ENCODE assay signal across 13 cellular contexts in the genomic region with DNA sequence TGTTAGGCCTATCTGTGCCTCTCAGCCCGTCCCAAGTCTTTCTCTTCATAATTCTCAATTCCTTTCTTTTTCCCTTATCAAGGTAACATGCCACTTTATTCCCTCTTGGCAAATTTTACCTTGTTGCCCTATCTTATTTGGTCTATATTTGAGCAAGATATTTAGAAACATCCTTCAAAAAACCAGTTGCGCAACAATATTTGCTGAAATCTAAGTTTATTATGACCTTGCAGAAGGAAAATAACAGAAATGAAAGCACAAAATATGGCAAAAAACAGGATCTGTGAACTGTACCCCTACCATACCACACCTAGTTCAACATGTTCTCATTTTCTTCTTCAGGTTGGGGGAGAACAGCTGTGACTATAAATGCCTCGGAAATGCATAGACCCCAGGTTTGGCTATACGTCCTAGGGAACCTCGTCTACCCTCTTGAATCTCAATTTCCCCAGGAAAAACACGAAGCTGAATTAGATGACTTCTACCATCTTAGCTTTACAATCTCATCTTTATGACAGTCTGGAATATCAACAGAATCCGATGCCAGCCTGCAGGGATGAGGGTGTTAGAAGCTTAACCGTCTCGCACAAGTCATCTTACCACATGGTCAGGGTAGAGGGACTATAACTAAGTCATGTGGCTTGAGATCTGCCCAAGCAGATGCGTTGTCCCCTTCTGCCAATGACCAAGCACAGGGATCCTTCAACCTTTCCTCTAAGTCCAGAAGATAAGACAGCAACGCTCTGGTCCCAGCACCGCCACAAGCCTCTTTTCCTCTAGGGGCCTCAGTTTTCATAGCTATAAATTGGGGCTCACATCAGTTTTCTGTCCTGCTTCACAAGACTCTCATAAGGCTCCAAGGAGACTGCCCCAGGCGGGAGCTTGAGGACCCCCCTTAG. TPM values are rescaled to one million over a fixed set of nuclear protein-coding genes. Genes with fewer than 3 reads are reported as not detected.
DNase-seq lines count a peak whose midpoint lies in the region; ATAC-seq and TF ChIP-seq lines count a peak whose summit lies in the region.
"Had no signal": no experiment of that assay in that cellular context is flagged by ENCODE, and none has a peak within 500 bp of the region (broad histone marks: within the 10 kb centered on the region; RNA-seq: fewer than 3 reads in every experiment).

No MANE protein-coding gene starts in this region.

- no peak for TF ChIP-seq RAD21 in Ishikawa (IDR thresholded peaks at IDR 0.05; ENCODE audit: low read depth)

- H3K27ac ChIP-seq in CD8-positive, alpha-beta T cell (ENCODE audit: low read depth, low read length) = peak overlapping the region; percentile 73
- H3K27ac ChIP-seq in dorsolateral prefrontal cortex (peak overlapping the region in 27 of 59 donors; percentile 7 to 88 (median 69)), parathyroid adenoma (no peak overlapping the region), caudate nucleus (ENCODE audit: low read depth, low read length) (no peak overlapping the region)

- ATAC-seq in CD8-positive, alpha-beta T cell = no peak

- no peaks in the 10 kb centered on the region for H3K79me2 ChIP-seq in parathyroid adenoma

- peaks cover 64% of the 10 kb centered on the region for H3K36me3 Mint-ChIP-seq in CD8-positive, alpha-beta T cell
- H3K36me3 Mint-ChIP-seq in nephron progenitor cell (ENCODE audit: low read depth) = no peaks in the 10 kb centered on the region

- H3K4me2 ChIP-seq in parathyroid adenoma (ENCODE audit: low read length) = peak overlapping the region; percentile 9

- CTCF ChIA-PET in CD8-positive, alpha-beta T cell (lab: Charles Lee) = interaction anchor here (0.7 to 18.6 kb wide), 12 partner anchors 9 to 123 kb away, joined by 3 to 385 read pairs (median 14); no protein-coding TSS in a partner anchor

- H2AFZ ChIP-seq in parathyroid adenoma = no peak overlapping the region

- H3K9me3 Mint-ChIP-seq in CD8-positive, alpha-beta T cell = no peaks in the 10 kb centered on the region
- peaks cover 2% of the 10 kb centered on the region for H3K9me3 Mint-ChIP-seq in nephron progenitor cell

- no peaks in the 10 kb centered on the region for H3K27me3 ChIP-seq in CD8-positive, alpha-beta T cell (ENCODE audit: insufficient read depth, low read length)
- H3K27me3 ChIP-seq in dorsolateral prefrontal cortex (no peaks in the 10 kb centered on the region), parathyroid adenoma (ENCODE audit: control insufficient read depth, insufficient read depth, low read length) (no peaks in the 10 kb centered on the region)

- intact Hi-C loops in CD8-positive, alpha-beta T cell (cut with DNase I, micrococcal nuclease) = loop anchor here (2.0 kb wide), 2 partner anchors 17 to 43 kb away; no protein-coding TSS in a partner anchor
- intact Hi-C loops in dorsolateral prefrontal cortex (cut with DNase I) = no loop called here

- peak overlapping the region; percentile 97 for H3K27ac Mint-ChIP-seq in CD8-positive, alpha-beta T cell
- no peak overlapping the region for H3K27ac Mint-ChIP-seq in nephron progenitor cell

- POLR2A ChIA-PET in CD8-positive, alpha-beta T cell (lab: Charles Lee) = interaction anchor here (0.8 to 17.3 kb wide), 13 partner anchors 9 to 50 kb away, joined by 3 to 494 read pairs (median 6); no protein-coding TSS in a partner anchor

- no peaks in the 10 kb centered on the region for H3K9me3 ChIP-seq in CD8-positive, alpha-beta T cell (ENCODE audit: low read length)
- H3K9me3 ChIP-seq in parathyroid adenoma (ENCODE audit: control insufficient read depth, low read length) = no peaks in the 10 kb centered on the region

- peaks cover 73% of the 10 kb centered on the region for H3K4me1 ChIP-seq in CD8-positive, alpha-beta T cell (ENCODE audit: insufficient read depth, low read length)
- no peaks in the 10 kb centered on the region for H3K4me1 ChIP-seq in parathyroid adenoma

- TF ChIP-seq EP300 in Ishikawa (IDR thresholded peaks at IDR 0.05; ENCODE audit: borderline replicate concordance) = no peak

- H3K4me1 Mint-ChIP-seq in CD8-positive, alpha-beta T cell (ENCODE audit: low read depth) = peaks cover 80% of the 10 kb centered on the region
- H3K4me1 Mint-ChIP-seq in nephron progenitor cell = peaks cover 15% of the 10 kb centered on the region

- no peak overlapping the region for H3K9ac ChIP-seq in parathyroid adenoma

- peak overlapping the region; percentile 87 for H3K4me3 ChIP-seq in CD8-positive, alpha-beta T cell (ENCODE audit: low read depth, low read length)
- H3K4me3 ChIP-seq in dorsolateral prefrontal cortex (peak overlapping the region in 56 of 59 donors; percentile 1 to 64 (median 46)), parathyroid adenoma (ENCODE audit: low read depth, low read length) (peak overlapping the region; percentile 35)

- H3K27me3 Mint-ChIP-seq in CD8-positive, alpha-beta T cell (ENCODE audit: low read depth) = no peaks in the 10 kb centered on the region
- H3K27me3 Mint-ChIP-seq in nephron progenitor cell (ENCODE audit: low read depth, poor library complexity) = peaks cover 6% of the 10 kb centered on the region

- no peak for DNase-seq in CD8-positive, alpha-beta T cell
- no peak for DNase-seq in dorsolateral prefrontal cortex
- no peak for DNase-seq in caudate nucleus (lab: John Stamatoyannopoulos, UW)
- DNase-seq in nephron progenitor cell = no peak
- no peak for DNase-seq in NCI-H2196 treated with DMSO at 0.1 percent for 48 hours (lab: John Stamatoyannopoulos, UW; ENCODE audit: unreplicated experiment)
- no peak for DNase-seq in mesenteric fat pad (ENCODE audit: low spot score)
- DNase-seq: anterior cingulate cortex, DMS53, KG1, NCI-H510A had no signal

- peaks cover 25% of the 10 kb centered on the region for H3K36me3 ChIP-seq in CD8-positive, alpha-beta T cell (ENCODE audit: insufficient read depth, low read length)
- no peaks in the 10 kb centered on the region for H3K36me3 ChIP-seq in parathyroid adenoma (ENCODE audit: control insufficient read depth, insufficient read depth, low read length)

- TF ChIP-seq CTCF in CD8-positive, alpha-beta T cell (IDR thresholded peaks at IDR 0.05) = no peak
- no peak for TF ChIP-seq CTCF in dorsolateral prefrontal cortex (IDR thresholded peaks at IDR 0.05 in 54 of 56, conservative IDR thresholded peaks at IDR 0.05 in 2 of 56; ENCODE audit: low read depth in 1 of 56, partially characterized antibody in 56 of 56)
- no peak for TF ChIP-seq CTCF in parathyroid adenoma (IDR thresholded peaks at IDR 0.05)
- no peak for TF ChIP-seq CTCF in nephron progenitor cell (IDR thresholded peaks at IDR 0.05)

- peak overlapping the region; percentile 99 for H3K4me3 Mint-ChIP-seq in CD8-positive, alpha-beta T cell
- no peak overlapping the region for H3K4me3 Mint-ChIP-seq in nephron progenitor cell
- H3K4me3 Mint-ChIP-seq: neural crest cell had no signal

TF ChIP-seq in Ishikawa, 13 proteins besides CTCF, POLR2A, EP300 and RAD21:
- TF ChIP-seq CEBPB (IDR thresholded peaks at IDR 0.05) (peak; percentile 63), TCF12 (IDR thresholded peaks at IDR 0.05; ENCODE audit: low read depth) (no peak)
TF ChIP-seq in Ishikawa: peak in this region for 1.

RNA-seq across cellular contexts. Expression of gene LCP2, which starts 1.3 kb away (rescaled TPM):
- total RNA-seq in CD8-positive, alpha-beta T cell = 100 to 1,000 TPM; 132 to 140 TPM
- total RNA-seq in dorsolateral prefrontal cortex = 10 to 100 TPM in 113 of 120 experiments, 1 to 10 TPM in 7; 7.5 to 44.4 (median 17.5) TPM
- total RNA-seq in mesenteric fat pad = 52.4 TPM
- total RNA-seq: neural crest cell had no signal

Comparison
In these comparisons a context has a peak if more than half of its experiments do, and no peak if none do; other contexts are left out.
1. H3K4me3 ChIP-seq: peak in every context shown above with its lines; median percentile 87 in CD8-positive, alpha-beta T cell; 46 in dorsolateral prefrontal cortex; 35 in parathyroid adenoma.
2. intact Hi-C loops: an anchor here in CD8-positive, alpha-beta T cell (2.0 kb wide); none called in dorsolateral prefrontal cortex.